Comparison of ENCODE assay signal across 1 cellular context in the genomic region with DNA sequence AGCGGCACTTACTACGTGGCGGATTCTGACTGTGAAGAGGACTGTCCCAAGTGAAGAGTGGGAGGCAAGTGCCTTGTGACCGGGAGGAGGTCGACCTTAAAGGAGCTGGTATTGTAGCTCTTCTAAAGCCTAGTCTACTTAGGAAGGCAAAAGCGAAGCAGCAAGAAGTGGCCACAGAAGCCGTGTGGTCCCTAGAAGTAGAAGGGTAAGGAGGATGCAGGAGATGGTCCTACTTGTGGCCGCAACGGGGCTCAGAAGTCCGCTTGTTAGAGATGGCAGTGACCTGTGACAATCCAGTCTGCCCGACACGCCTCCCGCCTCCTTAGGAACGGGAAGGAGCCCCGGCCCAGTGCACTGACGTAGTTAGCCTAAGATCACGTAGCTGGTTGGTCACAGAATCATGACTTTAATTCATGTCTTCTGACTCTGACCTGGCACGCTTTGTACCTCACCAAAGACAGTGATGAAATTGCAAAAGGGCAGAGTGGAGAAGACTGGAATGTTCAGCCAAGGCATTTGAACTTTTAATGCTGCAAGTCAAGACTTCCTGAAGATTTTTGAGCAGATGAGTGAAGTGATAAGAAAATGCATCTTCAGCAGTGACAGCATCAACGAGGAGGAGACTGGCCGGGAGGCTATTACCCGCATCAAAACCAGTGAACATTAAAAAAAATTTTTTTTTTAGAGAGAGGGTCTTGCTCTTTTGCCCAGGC.
TF ChIP-seq lines count a peak whose summit lies in the region.

No MANE protein-coding gene starts in this region.

TF ChIP-seq in K562, 482 proteins besides CTCF, POLR2A, EP300 and RAD21 (continued from another document and continues in another):
- TF ChIP-seq MEF2A (IDR thresholded peaks at IDR 0.05; ENCODE audit: control insufficient read depth, low read depth, low read length) = no peak
- TF ChIP-seq ZNF436 (CRISPR knock-in tag; IDR thresholded peaks at IDR 0.05) = 0 out of 2 replicates have a peak, but pooled peaks have one; percentile 44
- TF ChIP-seq ZNF274 (IDR thresholded peaks at IDR 0.05; ENCODE audit: borderline replicate concordance, low read depth, low read length) = no peak
- no peak for TF ChIP-seq IRF9 (tag; IDR thresholded peaks at IDR 0.05)
- TF ChIP-seq PHF8 (IDR thresholded peaks at IDR 0.05; ENCODE audit: borderline replicate concordance, low read length) = peak; percentile 77
- TF ChIP-seq, protein P1, sequence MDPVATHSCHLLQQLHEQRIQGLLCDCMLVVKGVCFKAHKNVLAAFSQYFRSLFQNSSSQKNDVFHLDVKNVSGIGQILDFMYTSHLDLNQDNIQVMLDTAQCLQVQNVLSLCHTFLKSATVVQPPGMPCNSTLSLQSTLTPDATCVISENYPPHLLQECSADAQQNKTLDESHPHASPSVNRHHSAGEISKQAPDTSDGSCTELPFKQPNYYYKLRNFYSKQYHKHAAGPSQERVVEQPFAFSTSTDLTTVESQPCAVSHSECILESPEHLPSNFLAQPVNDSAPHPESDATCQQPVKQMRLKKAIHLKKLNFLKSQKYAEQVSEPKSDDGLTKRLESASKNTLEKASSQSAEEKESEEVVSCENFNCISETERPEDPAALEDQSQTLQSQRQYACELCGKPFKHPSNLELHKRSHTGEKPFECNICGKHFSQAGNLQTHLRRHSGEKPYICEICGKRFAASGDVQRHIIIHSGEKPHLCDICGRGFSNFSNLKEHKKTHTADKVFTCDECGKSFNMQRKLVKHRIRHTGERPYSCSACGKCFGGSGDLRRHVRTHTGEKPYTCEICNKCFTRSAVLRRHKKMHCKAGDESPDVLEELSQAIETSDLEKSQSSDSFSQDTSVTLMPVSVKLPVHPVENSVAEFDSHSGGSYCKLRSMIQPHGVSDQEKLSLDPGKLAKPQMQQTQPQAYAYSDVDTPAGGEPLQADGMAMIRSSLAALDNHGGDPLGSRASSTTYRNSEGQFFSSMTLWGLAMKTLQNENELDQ (CRISPR knock-in tag; IDR thresholded peaks at IDR 0.05; ENCODE audit: borderline replicate concordance) = no peak
- no peak for TF ChIP-seq ZNF740 (CRISPR knock-in tag; IDR thresholded peaks at IDR 0.05)
- no peak for TF ChIP-seq ZNF740 (tag; IDR thresholded peaks at IDR 0.05)
- TF ChIP-seq ZFP30 (CRISPR knock-in tag; IDR thresholded peaks at IDR 0.05; ENCODE audit: borderline replicate concordance) = no peak
- 0 out of 2 replicates have a peak, but pooled peaks have one; percentile 17 for TF ChIP-seq TCF3 (CRISPR knock-in tag; IDR thresholded peaks at IDR 0.05)
- TF ChIP-seq PATZ1 (CRISPR knock-in tag; IDR thresholded peaks at IDR 0.05; ENCODE audit: borderline replicate concordance) = no peak
- no peak for TF ChIP-seq ZSCAN29 (IDR thresholded peaks at IDR 0.05)
- no peak for TF ChIP-seq ARID3B (CRISPR knock-in tag; IDR thresholded peaks at IDR 0.05; ENCODE audit: borderline replicate concordance)
- peak; percentile 11 for TF ChIP-seq PHF20 (IDR thresholded peaks at IDR 0.05; ENCODE audit: partially characterized antibody)
- TF ChIP-seq, protein P2, sequence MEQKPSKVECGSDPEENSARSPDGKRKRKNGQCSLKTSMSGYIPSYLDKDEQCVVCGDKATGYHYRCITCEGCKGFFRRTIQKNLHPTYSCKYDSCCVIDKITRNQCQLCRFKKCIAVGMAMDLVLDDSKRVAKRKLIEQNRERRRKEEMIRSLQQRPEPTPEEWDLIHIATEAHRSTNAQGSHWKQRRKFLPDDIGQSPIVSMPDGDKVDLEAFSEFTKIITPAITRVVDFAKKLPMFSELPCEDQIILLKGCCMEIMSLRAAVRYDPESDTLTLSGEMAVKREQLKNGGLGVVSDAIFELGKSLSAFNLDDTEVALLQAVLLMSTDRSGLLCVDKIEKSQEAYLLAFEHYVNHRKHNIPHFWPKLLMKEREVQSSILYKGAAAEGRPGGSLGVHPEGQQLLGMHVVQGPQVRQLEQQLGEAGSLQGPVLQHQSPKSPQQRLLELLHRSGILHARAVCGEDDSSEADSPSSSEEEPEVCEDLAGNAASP (IDR thresholded peaks at IDR 0.05) = no peak
- peak; percentile 83 for TF ChIP-seq TBP (optimal IDR thresholded peaks at IDR 0.05; ENCODE audit: low read depth, low read length)
- TF ChIP-seq ZBTB43 (CRISPR knock-in tag; IDR thresholded peaks at IDR 0.05) = no peak
- no peak for TF ChIP-seq CBFA2T2 (conservative IDR thresholded peaks at IDR 0.05)
- no peak for TF ChIP-seq EZH2 (IDR thresholded peaks at IDR 0.05; ENCODE audit: borderline replicate concordance, low read depth, low read length)
- TF ChIP-seq, protein P3, sequence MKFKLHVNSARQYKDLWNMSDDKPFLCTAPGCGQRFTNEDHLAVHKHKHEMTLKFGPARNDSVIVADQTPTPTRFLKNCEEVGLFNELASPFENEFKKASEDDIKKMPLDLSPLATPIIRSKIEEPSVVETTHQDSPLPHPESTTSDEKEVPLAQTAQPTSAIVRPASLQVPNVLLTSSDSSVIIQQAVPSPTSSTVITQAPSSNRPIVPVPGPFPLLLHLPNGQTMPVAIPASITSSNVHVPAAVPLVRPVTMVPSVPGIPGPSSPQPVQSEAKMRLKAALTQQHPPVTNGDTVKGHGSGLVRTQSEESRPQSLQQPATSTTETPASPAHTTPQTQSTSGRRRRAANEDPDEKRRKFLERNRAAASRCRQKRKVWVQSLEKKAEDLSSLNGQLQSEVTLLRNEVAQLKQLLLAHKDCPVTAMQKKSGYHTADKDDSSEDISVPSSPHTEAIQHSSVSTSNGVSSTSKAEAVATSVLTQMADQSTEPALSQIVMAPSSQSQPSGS (CRISPR knock-in tag; IDR thresholded peaks at IDR 0.05) = no peak
- TF ChIP-seq SMC3 (conservative IDR thresholded peaks at IDR 0.05; ENCODE audit: insufficient read depth, low read depth, low read length) = no peak
- TF ChIP-seq RHOXF2B (CRISPR knock-in tag; conservative IDR thresholded peaks at IDR 0.05) = no peak
- no peak for TF ChIP-seq ZBTB1 (CRISPR knock-in tag; IDR thresholded peaks at IDR 0.05; ENCODE audit: borderline replicate concordance, low read depth)
- TF ChIP-seq, protein P4, sequence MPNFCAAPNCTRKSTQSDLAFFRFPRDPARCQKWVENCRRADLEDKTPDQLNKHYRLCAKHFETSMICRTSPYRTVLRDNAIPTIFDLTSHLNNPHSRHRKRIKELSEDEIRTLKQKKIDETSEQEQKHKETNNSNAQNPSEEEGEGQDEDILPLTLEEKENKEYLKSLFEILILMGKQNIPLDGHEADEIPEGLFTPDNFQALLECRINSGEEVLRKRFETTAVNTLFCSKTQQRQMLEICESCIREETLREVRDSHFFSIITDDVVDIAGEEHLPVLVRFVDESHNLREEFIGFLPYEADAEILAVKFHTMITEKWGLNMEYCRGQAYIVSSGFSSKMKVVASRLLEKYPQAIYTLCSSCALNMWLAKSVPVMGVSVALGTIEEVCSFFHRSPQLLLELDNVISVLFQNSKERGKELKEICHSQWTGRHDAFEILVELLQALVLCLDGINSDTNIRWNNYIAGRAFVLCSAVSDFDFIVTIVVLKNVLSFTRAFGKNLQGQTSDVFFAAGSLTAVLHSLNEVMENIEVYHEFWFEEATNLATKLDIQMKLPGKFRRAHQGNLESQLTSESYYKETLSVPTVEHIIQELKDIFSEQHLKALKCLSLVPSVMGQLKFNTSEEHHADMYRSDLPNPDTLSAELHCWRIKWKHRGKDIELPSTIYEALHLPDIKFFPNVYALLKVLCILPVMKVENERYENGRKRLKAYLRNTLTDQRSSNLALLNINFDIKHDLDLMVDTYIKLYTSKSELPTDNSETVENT (CRISPR knock-in tag; IDR thresholded peaks at IDR 0.05) = no peak; the same call in 1 of the 2 replicates
- no peak for TF ChIP-seq SNIP1 (IDR thresholded peaks at IDR 0.05; ENCODE audit: low read depth)
- no peak for TF ChIP-seq NFYB (IDR thresholded peaks at IDR 0.05; ENCODE audit: extremely low read depth, insufficient read length)
- peak; percentile 75 for TF ChIP-seq NCOA1 (IDR thresholded peaks at IDR 0.05; ENCODE audit: low read depth)
- TF ChIP-seq PHB2 (IDR thresholded peaks at IDR 0.05; ENCODE audit: low read depth) = no peak
- TF ChIP-seq ZBTB2 (IDR thresholded peaks at IDR 0.05) = no peak
- no peak for TF ChIP-seq MCM3 (IDR thresholded peaks at IDR 0.05)
- TF ChIP-seq NR2C2 (CRISPR knock-in tag; IDR thresholded peaks at IDR 0.05) = no peak; the same call in 1 of the 2 replicates
- TF ChIP-seq NR2C2 (tag; IDR thresholded peaks at IDR 0.05) = peak; percentile 78
- no peak for TF ChIP-seq KAT2B (IDR thresholded peaks at IDR 0.05; ENCODE audit: low read depth, low read length)
- no peak for TF ChIP-seq ATF4 (CRISPR knock-in tag; IDR thresholded peaks at IDR 0.05)
- 0 out of 2 replicates have a peak, but pooled peaks have one; percentile 19 for TF ChIP-seq CXXC5 (CRISPR knock-in tag; IDR thresholded peaks at IDR 0.05)
- TF ChIP-seq ETS1 (conservative IDR thresholded peaks at IDR 0.05; ENCODE audit: control insufficient read depth, low read depth, low read length) = no peak
- no peak for TF ChIP-seq PHB (CRISPR knock-in tag; IDR thresholded peaks at IDR 0.05)
- peak; percentile 85 for TF ChIP-seq CREB1 (IDR thresholded peaks at IDR 0.05)
- no peak; the same call in 1 of the 2 replicates for TF ChIP-seq CREB1 (CRISPR knock-in tag; IDR thresholded peaks at IDR 0.05)
